ENCODE assay signal across 21 cellular contexts in the genomic region with DNA sequence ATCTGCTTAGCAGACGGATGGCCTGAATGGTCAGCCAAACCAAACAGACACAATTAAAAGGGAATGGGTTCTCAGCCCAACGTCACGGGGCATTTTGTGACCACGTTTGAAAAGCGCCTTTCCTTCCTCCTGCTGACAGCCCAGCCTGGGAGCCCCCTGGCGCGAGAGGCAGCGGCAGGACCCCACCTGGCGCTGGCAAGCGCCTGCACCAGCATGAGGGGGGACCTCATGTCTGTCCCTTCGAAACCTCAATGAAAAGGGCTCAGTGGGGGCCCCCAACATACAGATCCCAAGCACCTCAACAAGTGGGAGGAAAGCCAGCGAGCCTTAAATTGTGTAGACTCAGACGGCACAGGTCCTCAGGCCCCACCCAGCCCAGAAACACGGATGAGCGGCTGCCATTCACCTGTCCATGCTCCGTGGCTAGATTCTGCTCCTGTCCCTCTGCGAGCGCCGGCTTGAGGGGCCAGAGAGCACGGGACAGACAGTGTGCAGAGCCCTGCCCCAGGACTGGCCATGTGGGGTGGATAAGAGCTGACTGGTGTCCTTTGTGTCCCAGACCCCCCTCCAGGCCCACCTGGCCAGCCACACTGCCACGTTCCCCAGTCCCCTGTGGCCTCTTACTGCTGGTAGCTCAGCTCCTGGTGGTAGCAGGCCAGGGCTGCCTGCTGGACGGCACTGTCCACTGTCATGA.
DNase-seq lines count a peak whose midpoint lies in the region; ATAC-seq and TF ChIP-seq lines count a peak whose summit lies in the region.
"Had no signal": no experiment of that assay in that cellular context is flagged by ENCODE, and none has a peak within 500 bp of the region (broad histone marks: within the 10 kb centered on the region; RNA-seq: fewer than 3 reads in every experiment).

No MANE protein-coding gene starts in this region.

- H4K91ac ChIP-seq in neuronal stem cell (ENCODE audit: low read depth, low read length, poor library complexity), result no peak overlapping the region

- no peak overlapping the region for H2AFZ ChIP-seq in neuronal stem cell (ENCODE audit: low read length)
- H2AFZ ChIP-seq: GM23248 had no signal

- H2BK120ac ChIP-seq in neuronal stem cell (ENCODE audit: low read depth, low read length), result no peak overlapping the region

- H4K20me1 ChIP-seq in BLaER1, result no peaks in the 10 kb centered on the region

- H4K8ac ChIP-seq in neuronal stem cell (ENCODE audit: low read depth, low read length), result no peak overlapping the region

- H2BK5ac ChIP-seq in neuronal stem cell (ENCODE audit: low read length), result no peak overlapping the region

- H3K9me3 ChIP-seq in BLaER1, result no peaks in the 10 kb centered on the region
- H3K9me3 ChIP-seq in Panc1 (ENCODE audit: control insufficient read depth, insufficient read depth, low read depth, low read length), result no peaks in the 10 kb centered on the region
- H3K9me3 ChIP-seq in neuronal stem cell (replicated peaks in 1 of 2; ENCODE audit: control insufficient read depth in 2 of 2, insufficient read depth in 1 of 2, low read depth in 1 of 2, low read length in 2 of 2), result peaks cover 0 to 4% of the 10 kb centered on the region in 2 donors
- H3K9me3 ChIP-seq: HAP-1 had no signal

- H3K18ac ChIP-seq in neuronal stem cell (ENCODE audit: low read length), result peak overlapping the region; percentile 74

- no peaks in the 10 kb centered on the region for H3K27me3 Mint-ChIP-seq in activated T-helper 1 cell treated with anti-CD3 and anti-CD28 coated beads, Interleukin-12 subunit alpha, Interleukin-12 subunit beta, Interleukin-2, Interleukin-4 antibody, amounts not matched to agents 30 ng/mL and 10 ng/mL and 1 ng/mL, durations not matched to agents 14 hours and 24 hours and 36 hours (ENCODE audit: insufficient read depth)
- H3K27me3 Mint-ChIP-seq: B cell; CD4-positive, CD25-positive, alpha-beta regulatory T cell had no signal

- no peaks in the 10 kb centered on the region for H3K36me3 ChIP-seq in BLaER1
- H3K36me3 ChIP-seq in Panc1 (ENCODE audit: control insufficient read depth, insufficient read depth, low read length), result no peaks in the 10 kb centered on the region
- H3K36me3 ChIP-seq in neuronal stem cell (replicated peaks in 1 of 2; ENCODE audit: control insufficient read depth in 2 of 2, insufficient read depth in 2 of 2, low read length in 2 of 2), result peaks cover 11 to 78% of the 10 kb centered on the region in 2 donors
- H3K36me3 ChIP-seq: HAP-1 had no signal

- no peaks in the 10 kb centered on the region for H3K9me3 Mint-ChIP-seq in activated T-helper 1 cell treated with anti-CD3 and anti-CD28 coated beads, Interleukin-12 subunit alpha, Interleukin-12 subunit beta, Interleukin-2, Interleukin-4 antibody, amounts not matched to agents 30 ng/mL and 10 ng/mL and 1 ng/mL, durations not matched to agents 14 hours and 24 hours and 36 hours
- H3K9me3 Mint-ChIP-seq: HFFc6 had no signal

- no peaks in the 10 kb centered on the region for H3K36me3 Mint-ChIP-seq in activated T-helper 1 cell treated with anti-CD3 and anti-CD28 coated beads, Interleukin-12 subunit alpha, Interleukin-12 subunit beta, Interleukin-2, Interleukin-4 antibody, amounts not matched to agents 30 ng/mL and 10 ng/mL and 1 ng/mL, durations not matched to agents 14 hours and 24 hours and 36 hours (ENCODE audit: low read depth)
- H3K36me3 Mint-ChIP-seq: CD4-positive, CD25-positive, alpha-beta regulatory T cell had no signal

- no peak overlapping the region for H3K14ac ChIP-seq in neuronal stem cell (ENCODE audit: low read length)

- BruUV-seq in Panc1 (replicated peaks; lab: Mats Ljungman, UMichigan), result no TSS peak

- H2BK15ac ChIP-seq in neuronal stem cell (ENCODE audit: low read length), result no peak overlapping the region

- H3K9ac ChIP-seq in BLaER1 (no peak overlapping the region), neuronal stem cell (ENCODE audit: low read depth, low read length, poor library complexity) (no peak overlapping the region)
- H3K9ac ChIP-seq: GM23248 had no signal

- POLR2A ChIA-PET in Panc1 (lab: Charles Lee), result no interaction called here

- H3K27me3 ChIP-seq in BLaER1 (no peaks in the 10 kb centered on the region), Panc1 (ENCODE audit: control insufficient read depth, insufficient read depth, low read length) (no peaks in the 10 kb centered on the region), neuronal stem cell (ENCODE audit: control insufficient read depth in 3 of 3, insufficient read depth in 3 of 3, low read depth in 1 of 3, low read length in 3 of 3) (no peaks in the 10 kb centered on the region)

- no peak overlapping the region for H2AK5ac ChIP-seq in neuronal stem cell (ENCODE audit: low read depth, low read length)

- peak overlapping the region; percentile 78 for H3K4me2 ChIP-seq in BLaER1
- no peak overlapping the region for H3K4me2 ChIP-seq in neuronal stem cell (ENCODE audit: insufficient read depth, low read length, poor library complexity, severe bottlenecking)

- no peak overlapping the region for H3K27ac Mint-ChIP-seq in activated T-helper 1 cell treated with anti-CD3 and anti-CD28 coated beads, Interleukin-12 subunit alpha, Interleukin-12 subunit beta, Interleukin-2, Interleukin-4 antibody, amounts not matched to agents 30 ng/mL and 10 ng/mL and 1 ng/mL, durations not matched to agents 14 hours and 24 hours and 36 hours
- H3K27ac Mint-ChIP-seq: B cell; CD4-positive, CD25-positive, alpha-beta regulatory T cell; HFFc6 had no signal

- no peaks in the 10 kb centered on the region for H3K79me1 ChIP-seq in neuronal stem cell (ENCODE audit: low read depth, low read length)

- H3K23ac ChIP-seq in neuronal stem cell (ENCODE audit: low read depth, low read length, poor library complexity), result peak overlapping the region; percentile 2

- H3K27ac ChIP-seq in BLaER1 (peak overlapping the region; percentile 45; the same call in 1 of the 2 replicates), C4-2B (peak overlapping the region; percentile 74), Panc1 (ENCODE audit: low read length) (peak overlapping the region; percentile 23; the same call in 1 of the 2 replicates), neuronal stem cell (replicated peaks; ENCODE audit: low read length) (no peak overlapping the region)
- H3K27ac ChIP-seq: GM23248 had no signal

- intact Hi-C loops in Panc1 (cut with micrococcal nuclease; ENCODE audit: unreplicated experiment), result no loop called here
- intact Hi-C loops in activated T-helper 1 cell treated with anti-CD3 and anti-CD28 coated beads, Interleukin-12 subunit alpha, Interleukin-12 subunit beta, Interleukin-2, Interleukin-4 antibody, amounts not matched to agents 30 ng/mL and 10 ng/mL and 1 ng/mL, durations not matched to agents 14 hours and 24 hours and 36 hours (cut with micrococcal nuclease), result no loop called here

- ATAC-seq in Panc1 (no peak), GM19467 (IDR thresholded peaks at IDR 0.05; ENCODE audit: unreplicated experiment) (no peak)
- ATAC-seq: SK-N-SH treated with all-trans-retinoic acid at 6 μM for 48 hours had no signal

- CTCF ChIA-PET in Panc1 (lab: Charles Lee), result no interaction called here

- H3K4ac ChIP-seq in neuronal stem cell (ENCODE audit: low read length), result no peak overlapping the region

- no peak for DNase-seq in Panc1 (ENCODE audit: low read depth, low spot score)
- DNase-seq in neuronal stem cell (ENCODE audit: low spot score), result no peak
- DNase-seq in SK-N-DZ (ENCODE audit: low spot score), result no peak
- DNase-seq in activated T-helper 1 cell treated with anti-CD3 and anti-CD28 coated beads, Interleukin-12 subunit alpha, Interleukin-12 subunit beta, Interleukin-2, Interleukin-4 antibody, amounts not matched to agents 30 ng/mL and 10 ng/mL and 1 ng/mL, durations not matched to agents 14 hours and 24 hours and 36 hours (ENCODE audit: low spot score), result no peak
- DNase-seq: CD4-positive, CD25-positive, alpha-beta regulatory T cell; DMS153; GM23248; HFFc6; KBM-7; NCI-H1694; NCI-H2029 treated with DMSO at 0.1 percent for 48 hours; NCI-H446 treated with DMSO at 0.1 percent for 48 hours; NCI-H526; NCI-H82; NK-92 treated with Interleukin-12 subunit alpha and Interleukin-12 subunit beta, amount 100 ng/mL, for 24 hours had no signal

- H3K4me1 Mint-ChIP-seq in activated T-helper 1 cell treated with anti-CD3 and anti-CD28 coated beads, Interleukin-12 subunit alpha, Interleukin-12 subunit beta, Interleukin-2, Interleukin-4 antibody, amounts not matched to agents 30 ng/mL and 10 ng/mL and 1 ng/mL, durations not matched to agents 14 hours and 24 hours and 36 hours (ENCODE audit: low read depth), result no peaks in the 10 kb centered on the region
- H3K4me1 Mint-ChIP-seq: B cell; CD4-positive, CD25-positive, alpha-beta regulatory T cell had no signal

- no peak overlapping the region for H3K4me3 ChIP-seq in BLaER1
- H3K4me3 ChIP-seq in Panc1 (ENCODE audit: low read depth in 2 of 2, low read length in 2 of 2), result no peak overlapping the region
- H3K4me3 ChIP-seq in neuronal stem cell (ENCODE audit: low read length in 2 of 2), result no peak overlapping the region
- H3K4me3 ChIP-seq: GM23248, HAP-1 had no signal

- no peak overlapping the region for H3K4me3 Mint-ChIP-seq in activated T-helper 1 cell treated with anti-CD3 and anti-CD28 coated beads, Interleukin-12 subunit alpha, Interleukin-12 subunit beta, Interleukin-2, Interleukin-4 antibody, amounts not matched to agents 30 ng/mL and 10 ng/mL and 1 ng/mL, durations not matched to agents 14 hours and 24 hours and 36 hours
- H3K4me3 Mint-ChIP-seq: B cell; CD4-positive, CD25-positive, alpha-beta regulatory T cell; HFFc6 had no signal

- in situ Hi-C loops in Panc1 (cut with HindIII; ENCODE audit: low pct_unique_long_range_greater_than_20kb, low sequenced_read_pairs), result no loop called here

- no peak for TF ChIP-seq CTCF in C4-2B (conservative IDR thresholded peaks at IDR 0.05)
- no peak for TF ChIP-seq CTCF in Panc1 (IDR thresholded peaks at IDR 0.05)

- no peak overlapping the region for H2BK12ac ChIP-seq in neuronal stem cell (ENCODE audit: low read length)

- WGBS in neuronal stem cell (ENCODE audit: extremely low coverage in 2 of 2, insufficient read length in 2 of 2, insufficient replicate concordance in 1 of 2), 2 donors, result no CpG with 5 or more reads among the region's 22 CpGs

- H3K4me1 ChIP-seq in BLaER1 (peaks cover 64% of the 10 kb centered on the region), Panc1 (ENCODE audit: control insufficient read depth, insufficient read depth, low read length) (peaks cover 7% of the 10 kb centered on the region), neuronal stem cell (ENCODE audit: control insufficient read depth in 2 of 2, insufficient read depth in 1 of 2, low read depth in 1 of 2, low read length in 2 of 2) (no peaks in the 10 kb centered on the region)
- H3K4me1 ChIP-seq: HAP-1 had no signal
